In the genomic region with DNA sequence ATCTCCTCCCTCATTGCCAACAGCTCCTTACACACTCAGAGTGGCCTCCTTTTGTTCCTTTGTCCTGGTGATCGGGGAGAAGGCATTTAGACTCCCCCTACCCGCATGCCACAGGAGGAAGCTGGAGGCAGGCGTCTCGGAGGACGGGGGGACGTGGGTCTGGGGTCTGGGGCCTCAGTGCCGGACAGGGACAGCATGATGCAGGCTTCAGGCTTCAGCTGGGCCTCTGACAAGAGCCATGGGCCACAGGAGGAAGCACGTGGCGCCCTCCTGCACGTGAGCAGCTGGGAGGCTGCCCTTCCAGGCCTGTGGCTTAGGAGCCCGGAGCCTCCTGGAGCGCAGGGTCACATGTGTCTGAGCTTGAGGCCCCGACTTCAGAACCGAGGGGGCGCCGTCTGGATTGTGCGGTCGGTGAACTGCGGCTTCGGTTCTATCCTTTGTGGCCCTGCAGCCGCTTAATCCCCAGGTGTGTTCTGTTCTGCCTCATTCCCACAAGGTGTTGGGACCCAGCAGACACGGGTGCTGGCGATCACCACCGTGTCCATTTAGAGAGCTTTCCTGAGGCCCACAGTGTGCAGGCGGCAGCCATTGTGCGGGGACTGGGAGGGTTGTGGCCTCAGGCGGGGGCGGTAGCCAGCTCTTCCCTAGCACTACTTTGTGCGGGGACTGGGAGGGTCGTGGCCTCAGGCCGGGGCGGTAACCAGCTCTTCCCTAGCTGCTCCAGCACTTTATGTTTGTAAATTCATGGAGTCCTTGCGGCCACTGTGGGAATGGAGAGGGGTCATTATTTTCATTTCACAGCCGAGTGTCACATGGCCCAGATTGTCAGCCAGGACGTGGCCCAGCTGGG, we compare ENCODE assay signal across 12 cellular contexts.
DNase-seq lines count a peak whose midpoint lies in the region; ATAC-seq and TF ChIP-seq lines count a peak whose summit lies in the region.
"Had no signal": no experiment of that assay in that cellular context is flagged by ENCODE, and none has a peak within 500 bp of the region (broad histone marks: within the 10 kb centered on the region; RNA-seq: fewer than 3 reads in every experiment).

No MANE protein-coding gene starts in this region.

- H3K9me3 ChIP-seq in BLaER1 treated with 17β-estradiol and CSF1 and Interleukin-3, amounts not matched to agents 10 nM and 100 nM (replicated peaks in 1 of 11): peaks cover 4 to 29% (median 16%) of the 10 kb centered on the region in 11 experiments; a peak in 16 of 22 replicates
- no peaks in the 10 kb centered on the region for H3K9me3 ChIP-seq in right cardiac atrium (ENCODE audit: control insufficient read depth, low read length)
- no peaks in the 10 kb centered on the region for H3K9me3 ChIP-seq in CD8-positive, alpha-beta memory T cell (ENCODE audit: low read length)
- 0 out of 2 replicates have a peak, but pooled peaks cover 2% of the 10 kb centered on the region for H3K9me3 ChIP-seq in BE2C
- H3K9me3 ChIP-seq: A549, pancreas had no signal

- TF ChIP-seq CTCF in BE2C (IDR thresholded peaks at IDR 0.05; ENCODE audit: low read depth, low read length): no peak

- H3K4me3 ChIP-seq in BLaER1 treated with 17β-estradiol and CSF1 and Interleukin-3, amounts not matched to agents 10 nM and 100 nM: no peak overlapping the region
- H3K4me3 ChIP-seq in right cardiac atrium (ENCODE audit: low read length) (no peak overlapping the region), BE2C (ENCODE audit: low read depth, low read length) (no peak overlapping the region)
- H3K4me3 ChIP-seq in CD8-positive, alpha-beta memory T cell (ENCODE audit: low read length): no peak overlapping the region
- H3K4me3 ChIP-seq: A549, pancreas had no signal

- DNase-seq in activated CD8-positive, alpha-beta memory T cell treated with anti-CD3 and anti-CD28 coated beads, Interleukin-2, amount 50 U/mL, for 48 hours: peak; percentile 40
- peak in 2 of 3 donors; percentile 13 to 67 for DNase-seq in right cardiac atrium
- DNase-seq in posterior vena cava (ENCODE audit: low spot score): peak; percentile 77
- no peak for DNase-seq in activated naive CD8-positive, alpha-beta T cell treated with anti-CD3 and anti-CD28 coated beads for 36 hours
- DNase-seq in CD8-positive, alpha-beta memory T cell: no peak
- DNase-seq in BE2C: no peak
- no peak for DNase-seq in caudate nucleus (lab: John Stamatoyannopoulos, UW)
- DNase-seq: cerebellar nuclear complex had no signal

- peaks cover 6% of the 10 kb centered on the region for H3K27me3 Mint-ChIP-seq in activated naive CD8-positive, alpha-beta T cell treated with anti-CD3 and anti-CD28 coated beads for 36 hours
- peaks cover 3 to 9% of the 10 kb centered on the region in 2 donors for H3K27me3 Mint-ChIP-seq in CD8-positive, alpha-beta memory T cell
- H3K27me3 Mint-ChIP-seq: CD4-positive, alpha-beta T cell had no signal

- H3K9me3 Mint-ChIP-seq in activated naive CD8-positive, alpha-beta T cell treated with anti-CD3 and anti-CD28 coated beads for 36 hours: peaks cover 2% of the 10 kb centered on the region
- no peaks in the 10 kb centered on the region for H3K9me3 Mint-ChIP-seq in CD8-positive, alpha-beta memory T cell
- H3K9me3 Mint-ChIP-seq: CD4-positive, alpha-beta T cell had no signal

- peaks cover 54 to 68% (median 63%) of the 10 kb centered on the region in 10 experiments for H3K4me1 ChIP-seq in BLaER1 treated with 17β-estradiol and CSF1 and Interleukin-3, amounts not matched to agents 10 nM and 100 nM
- H3K4me1 ChIP-seq in right cardiac atrium (ENCODE audit: control insufficient read depth, insufficient read depth, low read length): no peaks in the 10 kb centered on the region
- H3K4me1 ChIP-seq in CD8-positive, alpha-beta memory T cell (ENCODE audit: insufficient read depth, low read length): peaks cover 16% of the 10 kb centered on the region
- peaks cover 4% of the 10 kb centered on the region for H3K4me1 ChIP-seq in BE2C
- H3K4me1 ChIP-seq: pancreas had no signal

- H3K27ac Mint-ChIP-seq in activated naive CD8-positive, alpha-beta T cell treated with anti-CD3 and anti-CD28 coated beads for 36 hours: no peak overlapping the region
- no peak overlapping the region for H3K27ac Mint-ChIP-seq in CD8-positive, alpha-beta memory T cell

- H3K36me3 Mint-ChIP-seq in activated naive CD8-positive, alpha-beta T cell treated with anti-CD3 and anti-CD28 coated beads for 36 hours: no peaks in the 10 kb centered on the region
- H3K36me3 Mint-ChIP-seq in CD8-positive, alpha-beta memory T cell: no peaks in the 10 kb centered on the region

- CTCF ChIA-PET in CD8-positive, alpha-beta memory T cell (lab: Charles Lee): interaction anchor here (0.6 to 3.9 kb wide), 11 partner anchors 8 to 846 kb away, joined by 3 to 39 read pairs (median 4); a partner anchor contains a TSS

- peak overlapping the region; percentile 65 to 97 (median 92) for H3K4me2 ChIP-seq in BLaER1 treated with 17β-estradiol and CSF1 and Interleukin-3, amounts not matched to agents 10 nM and 100 nM

- intact Hi-C loops in right cardiac atrium (cut with DNase I) (loop anchor here in 1 of 4 donors (10.0 kb wide), 2 partner anchors 351 to 901 kb away; no protein-coding TSS in a partner anchor), posterior vena cava (cut with DNase I) (loop anchor here in 1 of 2 donors (10.0 kb wide), 1 partner anchor 351 kb away; no protein-coding TSS in a partner anchor)

- peaks cover 0 to 47% (median 0%) of the 10 kb centered on the region in 11 experiments; a peak in 6 of 22 replicates for H3K27me3 ChIP-seq in BLaER1 treated with 17β-estradiol and CSF1 and Interleukin-3, amounts not matched to agents 10 nM and 100 nM
- H3K27me3 ChIP-seq in right cardiac atrium (ENCODE audit: control insufficient read depth, insufficient read depth) (no peaks in the 10 kb centered on the region), BE2C (no peaks in the 10 kb centered on the region)
- no peaks in the 10 kb centered on the region for H3K27me3 ChIP-seq in CD8-positive, alpha-beta memory T cell (ENCODE audit: insufficient read depth, low read length, poor library complexity, severe bottlenecking)
- H3K27me3 ChIP-seq: pancreas had no signal

- ATAC-seq in right cardiac atrium: peak in 1 of 2 donors; percentile 8

- 83% methylated on average over 35 of the region's 35 CpGs for WGBS in right cardiac atrium

- POLR2A ChIA-PET in CD8-positive, alpha-beta memory T cell (lab: Charles Lee): no interaction called here

- H4K20me1 ChIP-seq in BLaER1 treated with 17β-estradiol and CSF1 and Interleukin-3, amounts not matched to agents 10 nM and 100 nM: peaks cover 0 to 37% (median 8%) of the 10 kb centered on the region in 11 experiments; a peak in 11 of 22 replicates

- peaks cover 12% of the 10 kb centered on the region for H3K4me1 Mint-ChIP-seq in activated naive CD8-positive, alpha-beta T cell treated with anti-CD3 and anti-CD28 coated beads for 36 hours
- H3K4me1 Mint-ChIP-seq in CD8-positive, alpha-beta memory T cell: peaks cover 14 to 19% (median 17%) of the 10 kb centered on the region in 3 donors

- H3K27ac ChIP-seq in BLaER1 treated with 17β-estradiol and CSF1 and Interleukin-3, amounts not matched to agents 10 nM and 100 nM: peak overlapping the region in 5 of 11 experiments; percentile 7 to 58 (median 45); a peak in 8 of 22 replicates
- H3K27ac ChIP-seq in right cardiac atrium (ENCODE audit: low read length): no peak overlapping the region
- no peak overlapping the region for H3K27ac ChIP-seq in CD8-positive, alpha-beta memory T cell (ENCODE audit: low read depth, low read length)
- H3K27ac ChIP-seq in caudate nucleus (ENCODE audit: low read depth, low read length): no peak overlapping the region
- H3K27ac ChIP-seq: pancreas had no signal

- no peak overlapping the region for H3K4me3 Mint-ChIP-seq in activated naive CD8-positive, alpha-beta T cell treated with anti-CD3 and anti-CD28 coated beads for 36 hours
- H3K4me3 Mint-ChIP-seq in CD8-positive, alpha-beta memory T cell: no peak overlapping the region

- H3K36me3 ChIP-seq in BLaER1 treated with 17β-estradiol and CSF1 and Interleukin-3, amounts not matched to agents 10 nM and 100 nM: peaks cover 0 to 17% (median 0%) of the 10 kb centered on the region in 11 experiments; a peak in 4 of 22 replicates
- H3K36me3 ChIP-seq in CD8-positive, alpha-beta memory T cell (ENCODE audit: insufficient read depth, low read length): no peaks in the 10 kb centered on the region
- no peaks in the 10 kb centered on the region for H3K36me3 ChIP-seq in BE2C
- H3K36me3 ChIP-seq: pancreas had no signal

- H3K9ac ChIP-seq in BLaER1 treated with 17β-estradiol and CSF1 and Interleukin-3, amounts not matched to agents 10 nM and 100 nM: peak overlapping the region in 4 of 11 experiments; percentile 16 to 53 (median 43); a peak in 7 of 22 replicates

Comparison
In these comparisons a context has a peak if more than half of its experiments do, and no peak if none do; other contexts are left out.
1. DNase-seq: peak in activated CD8-positive, alpha-beta memory T cell treated with anti-CD3 and anti-CD28 coated beads, Interleukin-2, amount 50 U/mL, for 48 hours (single experiment), right cardiac atrium (2 of 3) and posterior vena cava (single experiment); none in activated naive CD8-positive, alpha-beta T cell treated with anti-CD3 and anti-CD28 coated beads for 36 hours (single experiment), CD8-positive, alpha-beta memory T cell (0 of 5), BE2C (single experiment) and caudate nucleus (0 of 61).